Comparison of ENCODE assay signal across 25 cellular contexts in genomic region chr15:77430652-77431051, GRCh38. TPM values are rescaled to one million over a fixed set of nuclear protein-coding genes. Genes with fewer than 3 reads are reported as not detected.
DNase-seq lines count a peak whose midpoint lies in the region; ATAC-seq, FAIRE-seq and TF ChIP-seq lines count a peak whose summit lies in the region.
"Had no signal": no experiment of that assay in that cellular context is flagged by ENCODE, and none has a peak within 500 bp of the region (broad histone marks: within the 10 kb centered on the region; RNA-seq: fewer than 3 reads in every experiment).

No MANE protein-coding gene starts in this region.

- H3K9me3 ChIP-seq in GM12878 (replicated peaks; ENCODE audit: control insufficient read depth, insufficient read depth, low read length): no peaks in the 10 kb centered on the region
- H3K9me3 ChIP-seq: BE2C, SJCRH30 had no signal

- H3K4me3 ChIP-seq in GM23338: no peak overlapping the region
- H3K4me3 ChIP-seq in GM12878: no peak overlapping the region
- H3K4me3 ChIP-seq: MG63, PC-9, SJCRH30 had no signal

- H3K27me3 Mint-ChIP-seq in activated T-cell treated with anti-CD3 and anti-CD28 coated beads, Interleukin-2, amount 50 U/mL, for 4 hours (ENCODE audit: low read depth): no peaks in the 10 kb centered on the region
- H3K27me3 Mint-ChIP-seq in GM23338 (ENCODE audit: insufficient read depth, low read depth, poor library complexity) (no peaks in the 10 kb centered on the region), HFFc6 (ENCODE audit: insufficient read depth) (no peaks in the 10 kb centered on the region)
- no peaks in the 10 kb centered on the region for H3K27me3 Mint-ChIP-seq in activated CD4-positive, alpha-beta memory T cell treated with anti-CD3 and anti-CD28 coated beads for 36 hours

- DNase-seq in activated T-cell treated with anti-CD3 and anti-CD28 coated beads, Interleukin-2, amount 50 U/mL, for 4 hours: no peak
- no peak for DNase-seq in activated T-cell treated with anti-CD3 and anti-CD28 coated beads, Interleukin-2, amount 50 U/mL, for 48 hours
- no peak for DNase-seq in GM23338 (ENCODE audit: low spot score)
- no peak for DNase-seq in activated CD4-positive, alpha-beta memory T cell treated with anti-CD3 and anti-CD28 coated beads for 36 hours
- no peak for DNase-seq in GM12878 (ENCODE audit: low read depth, low spot score)
- DNase-seq in dedifferentiated amniotic fluid mesenchymal stem cell (ENCODE audit: extremely low spot score): no peak
- DNase-seq in HFFc6: no peak
- DNase-seq: BE2C; DMS153; DND-41; KBM-7; MG63; NCI-H1105 treated with DMSO at 0.1 percent for 48 hours; NCI-H146; NCI-H1930; NCI-H2107; NCI-H524 treated with DMSO at 0.1 percent for 48 hours; NCI-H82; NK-92 treated with Interleukin-12 subunit alpha and Interleukin-12 subunit beta, amount 100 ng/mL, for 24 hours; PC-9; SJCRH30 had no signal

- H3K36me3 Mint-ChIP-seq in activated T-cell treated with anti-CD3 and anti-CD28 coated beads, Interleukin-2, amount 50 U/mL, for 4 hours (ENCODE audit: insufficient read depth): peaks cover 14% of the 10 kb centered on the region
- no peaks in the 10 kb centered on the region for H3K36me3 Mint-ChIP-seq in GM23338 (ENCODE audit: low read depth)
- peaks cover 2% of the 10 kb centered on the region for H3K36me3 Mint-ChIP-seq in activated CD4-positive, alpha-beta memory T cell treated with anti-CD3 and anti-CD28 coated beads for 36 hours
- no peaks in the 10 kb centered on the region; the same call in 1 of the 2 replicates for H3K36me3 Mint-ChIP-seq in HFFc6 (ENCODE audit: low read depth)

- POLR2A ChIA-PET in activated CD4-positive, alpha-beta memory T cell treated with anti-CD3 and anti-CD28 coated beads for 36 hours (lab: Charles Lee): interaction anchor here (1.0 to 2.5 kb wide), 5 partner anchors 9 to 361 kb away, joined by 3 to 12 read pairs (median 6); partner anchors contain the start of genes HMG20A and PEAK1
- POLR2A ChIA-PET in GM12878 (lab: Charles Lee): interaction anchor here (1.9 kb wide), 1 partner anchor 9 kb away, joined by 11 read pairs; the partner anchor contains the start of gene HMG20A

- in situ Hi-C loops in GM12878 (cut with MboI): no loop called here

- intact Hi-C loops in activated CD4-positive, alpha-beta memory T cell treated with anti-CD3 and anti-CD28 coated beads for 36 hours (cut with micrococcal nuclease): loop anchor here (1.0 to 10.0 kb wide), 2 partner anchors 10 to 246 kb away; partner anchors contain the start of genes HMG20A and PEAK1
- intact Hi-C loops in GM12878 (cut with micrococcal nuclease; ENCODE audit: unreplicated experiment): no loop called here

- BruUV-seq in GM12878 (replicated peaks; lab: Mats Ljungman, UMichigan): no TSS peak

- H3K27ac Mint-ChIP-seq in GM23338: no peak overlapping the region
- H3K27ac Mint-ChIP-seq in activated CD4-positive, alpha-beta memory T cell treated with anti-CD3 and anti-CD28 coated beads for 36 hours: peak overlapping the region; percentile 66
- H3K27ac Mint-ChIP-seq in HFFc6: no peak overlapping the region
- H3K27ac Mint-ChIP-seq: CD14-positive monocyte had no signal

- H3K27ac ChIP-seq in GM23338 (ENCODE audit: low read depth) (0 out of 2 replicates have a peak overlapping the region, but pooled peaks have one; percentile 6), GM12878 (ENCODE audit: control insufficient read depth, insufficient read depth) (peak overlapping the region; percentile 20; the same call in 1 of the 2 replicates)
- H3K27ac ChIP-seq: PC-9, SJCRH30 had no signal

- H2AFZ ChIP-seq in GM23338 (no peak overlapping the region), GM12878 (ENCODE audit: control insufficient read depth, low read depth, low read length) (no peak overlapping the region)
- H2AFZ ChIP-seq: PC-9 had no signal

- no peaks in the 10 kb centered on the region for H3K9me3 Mint-ChIP-seq in activated T-cell treated with anti-CD3 and anti-CD28 coated beads, Interleukin-2, amount 50 U/mL, for 4 hours
- H3K9me3 Mint-ChIP-seq in GM23338: no peaks in the 10 kb centered on the region
- H3K9me3 Mint-ChIP-seq in activated CD4-positive, alpha-beta memory T cell treated with anti-CD3 and anti-CD28 coated beads for 36 hours: no peaks in the 10 kb centered on the region
- no peaks in the 10 kb centered on the region for H3K9me3 Mint-ChIP-seq in HFFc6
- H3K9me3 Mint-ChIP-seq: CD14-positive monocyte had no signal

- peak; percentile 65 to 70 for ATAC-seq in activated T-cell treated with anti-CD3 and anti-CD28 coated beads, Interleukin-2, amount 50 U/mL, for 4 hours
- ATAC-seq in GM23338 (no peak), GM12878 (peak; percentile 38), HG02981 (IDR thresholded peaks at IDR 0.05; ENCODE audit: unreplicated experiment) (no peak)
- ATAC-seq: Right ventricle myocardium inferior had no signal

- H3K27me3 ChIP-seq in GM23338 (ENCODE audit: insufficient read depth) (no peaks in the 10 kb centered on the region), GM12878 (replicated peaks in 1 of 2; ENCODE audit: control insufficient read depth in 2 of 2, insufficient read depth in 2 of 2, low read length in 1 of 2) (no peaks in the 10 kb centered on the region)
- H3K27me3 ChIP-seq: BE2C, MG63, SJCRH30 had no signal

- no peak for TF ChIP-seq EP300 in GM12878 (IDR thresholded peaks at IDR 0.05; ENCODE audit: borderline replicate concordance in 1 of 2, control insufficient read depth in 1 of 2, low read depth in 2 of 2, low read length in 2 of 2)

- SMC1A ChIA-PET in GM12878 (lab: Charles Lee; ENCODE audit: uncharacterized antibody, unreplicated experiment): interaction anchor here (0.8 to 2.7 kb wide), 7 partner anchors 8 to 251 kb away, joined by 3 to 18 read pairs (median 3); partner anchors contain the start of gene HMG20A

- no peak overlapping the region for H3K4me3 Mint-ChIP-seq in activated T-cell treated with anti-CD3 and anti-CD28 coated beads, Interleukin-2, amount 50 U/mL, for 4 hours
- H3K4me3 Mint-ChIP-seq in GM23338: no peak overlapping the region
- no peak overlapping the region for H3K4me3 Mint-ChIP-seq in activated CD4-positive, alpha-beta memory T cell treated with anti-CD3 and anti-CD28 coated beads for 36 hours
- H3K4me3 Mint-ChIP-seq in HFFc6: no peak overlapping the region
- H3K4me3 Mint-ChIP-seq: CD14-positive monocyte had no signal

- CTCF ChIA-PET in activated CD4-positive, alpha-beta memory T cell treated with anti-CD3 and anti-CD28 coated beads for 36 hours (lab: Charles Lee): interaction anchor here (0.6 to 1.7 kb wide), 4 partner anchors 9 to 112 kb away, joined by 3 to 7 read pairs (median 4); no protein-coding TSS in a partner anchor
- CTCF ChIA-PET in GM12878 (lab: Yijun Ruan, JAX): interaction anchor here (0.9 to 2.1 kb wide), 7 partner anchors 9 to 243 kb away, joined by 3 to 13 read pairs (median 4); partner anchors contain the start of gene HMG20A

- H3K9ac ChIP-seq in GM12878 (ENCODE audit: control insufficient read depth, insufficient read depth, low read length): no peak overlapping the region

- H3K4me2 ChIP-seq in GM23338 (no peak overlapping the region), GM12878 (ENCODE audit: control insufficient read depth, insufficient read depth) (peak overlapping the region; percentile 47)
- H3K4me2 ChIP-seq: PC-9 had no signal

- no peaks in the 10 kb centered on the region for H3K9me2 ChIP-seq in GM23338 (ENCODE audit: insufficient read depth)

- RAD21 ChIA-PET in GM12878 (lab: Charles Lee; ENCODE audit: unreplicated experiment): interaction anchor here (0.7 to 1.6 kb wide), 4 partner anchors 9 to 244 kb away, joined by 3 to 6 read pairs (median 3); no protein-coding TSS in a partner anchor

- TF ChIP-seq CTCF in GM23338 (conservative IDR thresholded peaks at IDR 0.05; ENCODE audit: low read depth in 2 of 2) (no peak), GM12878 (IDR thresholded peaks at IDR 0.05 in 2 of 3, conservative IDR thresholded peaks at IDR 0.05 in 1 of 3; ENCODE audit: control insufficient read depth in 2 of 3, extremely low read depth in 1 of 3, insufficient read depth in 1 of 3, low read depth in 3 of 3, low read length in 3 of 3) (no peak), HFFc6 (IDR thresholded peaks at IDR 0.05) (no peak)

- TF ChIP-seq RAD21 in GM12878 (IDR thresholded peaks at IDR 0.05; ENCODE audit: insufficient read depth, low read depth, low read length): no peak

- H3K36me3 ChIP-seq in GM23338 (ENCODE audit: insufficient read depth): no peaks in the 10 kb centered on the region
- no peaks in the 10 kb centered on the region for H3K36me3 ChIP-seq in GM12878 (ENCODE audit: control insufficient read depth in 2 of 2, insufficient read depth in 2 of 2, low read length in 1 of 2)
- H3K36me3 ChIP-seq: BE2C, MG63 had no signal

- 0 out of 2 replicates have a peak, but pooled peaks cover 13% of the 10 kb centered on the region for H4K20me1 ChIP-seq in GM23338 (replicated peaks; ENCODE audit: insufficient read depth)
- H4K20me1 ChIP-seq in GM12878 (ENCODE audit: control insufficient read depth, insufficient read depth): no peaks in the 10 kb centered on the region

- no peaks in the 10 kb centered on the region for H3F3A ChIP-seq in GM23338 (replicated peaks; ENCODE audit: low read depth)

- no peak for TF ChIP-seq POLR2A in GM12878 (IDR thresholded peaks at IDR 0.05; ENCODE audit: low read depth, low read length)

- peak; percentile 35 for FAIRE-seq in GM12878 (lab: Jason Lieb, UNC)
- FAIRE-seq: H54 had no signal

- H3K4me1 ChIP-seq in GM23338 (ENCODE audit: insufficient read depth) (no peaks in the 10 kb centered on the region), GM12878 (ENCODE audit: control insufficient read depth, insufficient read depth, low read length) (peaks cover 7% of the 10 kb centered on the region)
- H3K4me1 ChIP-seq: BE2C, SJCRH30 had no signal

- H3K79me2 ChIP-seq in GM23338 (replicated peaks; ENCODE audit: insufficient read depth): peaks cover 67% of the 10 kb centered on the region
- peaks cover 47% of the 10 kb centered on the region for H3K79me2 ChIP-seq in GM12878 (ENCODE audit: control insufficient read depth, insufficient read depth, low read length)

- WGBS in GM12878 (ENCODE audit: insufficient coverage, insufficient replicate concordance, low lambda C conversion rate, missing lambda C conversion rate): 4% methylated on average over 2 of the region's 2 CpGs

- peaks cover 35% of the 10 kb centered on the region for H3K4me1 Mint-ChIP-seq in activated T-cell treated with anti-CD3 and anti-CD28 coated beads, Interleukin-2, amount 50 U/mL, for 4 hours (ENCODE audit: low read depth)
- peaks cover 8% of the 10 kb centered on the region; the same call in 2 of the 3 replicates for H3K4me1 Mint-ChIP-seq in GM23338
- H3K4me1 Mint-ChIP-seq in activated CD4-positive, alpha-beta memory T cell treated with anti-CD3 and anti-CD28 coated beads for 36 hours (ENCODE audit: low read depth): peaks cover 35% of the 10 kb centered on the region
- H3K4me1 Mint-ChIP-seq in HFFc6 (ENCODE audit: low read depth): peaks cover 18% of the 10 kb centered on the region

RNA-seq across cellular contexts. Expression of gene HMG20A, which starts 10.0 kb away (rescaled TPM):
- total RNA-seq in activated T-cell treated with anti-CD3 and anti-CD28 coated beads, Interleukin-2, amount 50 U/mL, for 4 hours: 10 to 100 TPM; 32.7 to 35.1 (median 34.3) TPM
- 49.3 and 57.8 TPM in 2 replicates for total RNA-seq in GM23338 (2014; rRNA removed; shearing (Covaris generic))
- polyA plus RNA-seq in GM23338 (2016; fragmentation: Nextera tagmentation; extraction: Ambion mirVana) (12.2 and 17.8 TPM in 2 replicates), GM12878 (2011; rRNA removed) (98.7 and 132 TPM in 2 replicates), GM12878 (2014; fragmentation: Illumina TruSeq; extraction: Trizol) (75.4 and 84.3 TPM in 2 replicates), GM12878 (2014; fragmentation: Nextera tagmentation; extraction: Ambion mirVana) (10 to 100 TPM; 30.0 to 30.7 TPM), GM12878 (2014; rRNA removed) (50.0 and 50.5 TPM in 2 replicates), GM12878 (2016; fragmentation: Nextera tagmentation; extraction: Ambion mirVana) (10 to 100 TPM; 38.4 to 44.7 TPM)
- 10 to 100 TPM; 34.8 to 41.5 TPM for total RNA-seq in activated CD4-positive, alpha-beta memory T cell treated with anti-CD3 and anti-CD28 coated beads for 36 hours
- total RNA-seq in GM12878 (2013; cell fraction: nucleolus; rRNA removed): 124 and 130 TPM in 2 replicates
- total RNA-seq in GM12878 (2014; rRNA removed) (34.8 and 41.7 TPM in 2 replicates), GM12878 (2014; rRNA removed; fragmentation: Illumina TruSeq; extraction: Trizol) (48.1 and 48.8 TPM in 2 replicates), GM12878 (2021) (51.9 and 54.7 TPM in 2 replicates)
- 22.3 TPM for polyA plus RNA-seq in GM12878 (2011; ENCODE audit: low read depth)
- 62.2 and 66.8 TPM in 2 replicates for polyA plus RNA-seq in GM12878 (2011; cell fraction: cytosol; rRNA removed)
- 62.9 and 65.7 TPM in 2 replicates for polyA plus RNA-seq in GM12878 (2011; cell fraction: nucleus; rRNA removed)
- polyA plus RNA-seq in GM12878 (2012): 26.8 and 38.3 TPM in 2 replicates
- polyA minus RNA-seq in GM12878 (2011; rRNA and poly(A)+ RNA removed): 85.3 and 107 TPM in 2 replicates
- 31.0 and 33.1 TPM in 2 replicates for polyA minus RNA-seq in GM12878 (2011; cell fraction: cytosol; rRNA and poly(A)+ RNA removed)
- 44.4 and 67.5 TPM in 2 replicates for polyA minus RNA-seq in GM12878 (2011; cell fraction: nucleus; rRNA and poly(A)+ RNA removed)
- total RNA-seq in HFFc6 (2021; fragmentation: NEBNext Ultra II Directional; extraction: Animal tissue kit (Norgen Biotek cat#: 25700)): 10 to 100 TPM; 26.6 to 30.5 (median 28.3) TPM

RNA-seq across cellular contexts. Expression of gene PEAK1, which starts 10.7 kb away (rescaled TPM):
- 10 to 100 TPM; 15.5 to 23.1 (median 21.2) TPM for total RNA-seq in activated T-cell treated with anti-CD3 and anti-CD28 coated beads, Interleukin-2, amount 50 U/mL, for 4 hours
- total RNA-seq in GM23338 (2014; rRNA removed; shearing (Covaris generic)): 22.8 and 34.1 TPM in 2 replicates
- polyA plus RNA-seq in GM23338 (2016; fragmentation: Nextera tagmentation; extraction: Ambion mirVana) (5.6 and 7.8 TPM in 2 replicates), GM12878 (2011; rRNA removed) (18.0 and 18.1 TPM in 2 replicates), GM12878 (2014; fragmentation: Illumina TruSeq; extraction: Trizol) (15.0 and 15.1 TPM in 2 replicates), GM12878 (2014; fragmentation: Nextera tagmentation; extraction: Ambion mirVana) (1 to 10 TPM in 1 of 2 experiments, under 1 TPM in 1; 0.62 to 1.1 TPM), GM12878 (2014; rRNA removed) (8.8 and 11.9 TPM in 2 replicates), GM12878 (2016; fragmentation: Nextera tagmentation; extraction: Ambion mirVana) (1 to 10 TPM; 3.2 to 3.9 TPM)
- total RNA-seq in activated CD4-positive, alpha-beta memory T cell treated with anti-CD3 and anti-CD28 coated beads for 36 hours: 10 to 100 TPM; 15.6 to 18.3 TPM
- 139 and 140 TPM in 2 replicates for total RNA-seq in GM12878 (2013; cell fraction: nucleolus; rRNA removed)
- total RNA-seq in GM12878 (2014; rRNA removed) (13.6 TPM in 2 replicates), GM12878 (2014; rRNA removed; fragmentation: Illumina TruSeq; extraction: Trizol) (15.7 and 17.3 TPM in 2 replicates), GM12878 (2021) (23.1 and 24.2 TPM in 2 replicates)
- polyA plus RNA-seq in GM12878 (2011; ENCODE audit: low read depth): 4.0 TPM
- polyA plus RNA-seq in GM12878 (2011; cell fraction: cytosol; rRNA removed): 12.7 and 15.1 TPM in 2 replicates
- 24.4 and 24.7 TPM in 2 replicates for polyA plus RNA-seq in GM12878 (2011; cell fraction: nucleus; rRNA removed)
- 5.5 and 5.9 TPM in 2 replicates for polyA plus RNA-seq in GM12878 (2012)
- 41.3 and 42.9 TPM in 2 replicates for polyA minus RNA-seq in GM12878 (2011; rRNA and poly(A)+ RNA removed)
- polyA minus RNA-seq in GM12878 (2011; cell fraction: cytosol; rRNA and poly(A)+ RNA removed): 16.3 and 20.1 TPM in 2 replicates
- polyA minus RNA-seq in GM12878 (2011; cell fraction: nucleus; rRNA and poly(A)+ RNA removed): 25.4 and 47.7 TPM in 2 replicates
- 100 to 1,000 TPM in 2 of 6 experiments, 10 to 100 TPM in 4; 85.6 to 110 (median 95.8) TPM for total RNA-seq in HFFc6 (2021; fragmentation: NEBNext Ultra II Directional; extraction: Animal tissue kit (Norgen Biotek cat#: 25700))

Comparison
In these comparisons a context has a peak if more than half of its experiments do, and no peak if none do; other contexts are left out.
1. ATAC-seq: peak in activated T-cell treated with anti-CD3 and anti-CD28 coated beads, Interleukin-2, amount 50 U/mL, for 4 hours (2 of 2) and GM12878 (single experiment); none in GM23338 (single experiment) and HG02981 (single experiment).